ENCODE assay signal across 25 cellular contexts in the genomic region with DNA sequence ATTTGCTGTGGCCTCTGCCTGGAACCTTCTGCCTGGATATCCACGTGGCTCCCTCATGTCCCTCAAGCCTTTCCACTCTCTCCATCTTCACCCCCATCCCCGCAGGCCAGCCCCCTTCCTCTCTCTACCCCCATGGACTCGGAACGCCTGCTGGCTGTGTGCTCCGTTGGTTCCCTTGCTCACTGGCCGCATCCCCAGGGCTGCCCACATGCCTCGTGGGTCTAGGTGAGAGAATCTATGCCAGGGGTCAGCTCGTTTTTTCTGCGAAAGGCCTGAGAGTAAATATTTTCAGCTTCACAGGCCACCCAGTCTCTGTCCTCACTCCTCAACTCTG. TPM values are rescaled to one million over a fixed set of nuclear protein-coding genes. Genes with fewer than 3 reads are reported as not detected.
"Had no signal": no experiment of that assay in that cellular context is flagged by ENCODE, and none has a peak within 500 bp of the region (broad histone marks: within the 10 kb centered on the region; RNA-seq: fewer than 3 reads in every experiment).

No MANE protein-coding gene starts in this region.

- H3K9me3 ChIP-seq: ascending aorta, body of pancreas, Peyer's patch had no signal

- H3K4me3 ChIP-seq: ascending aorta, body of pancreas, Peyer's patch had no signal

- H3K27ac ChIP-seq: ascending aorta, body of pancreas had no signal

- DNase-seq: activated B cell treated with CpG ODN at 0.5 μM for 24 hours; activated CD4-positive, alpha-beta T cell treated with anti-CD3 and anti-CD28 coated beads for 1 hour; activated CD4-positive, alpha-beta T cell treated with anti-CD3 and anti-CD28 coated beads, Interleukin-2, amount 10 ng/mL, durations not matched to agents 24 days and 14 days; activated CD4-positive, alpha-beta T cell treated with anti-CD3 and anti-CD28 coated beads, Interleukin-2, amount 50 U/mL, for 48 hours; activated CD8-positive, alpha-beta memory T cell treated with anti-CD3 and anti-CD28 coated beads, Interleukin-2, amount 10 ng/mL, durations not matched to agents 7 days and 5 days; activated gamma-delta T cell treated with Interleukin-2 at 50 U/mL for 16 hours; activated naive CD4-positive, alpha-beta T cell treated with anti-CD3 and anti-CD28 coated beads, Interleukin-2, amount 10 ng/mL, durations not matched to agents 7 days and 5 days; activated T-cell treated with anti-CD3 and anti-CD28 coated beads, Interleukin-2, amount 50 U/mL, for 24 hours; central memory CD4-positive, alpha-beta T cell; Karpas-422; MM.1S; NCI-H1105; NCI-H1436 treated with DMSO at 0.1 percent for 48 hours; NCI-H187; NCI-H2081 treated with DMSO at 0.1 percent for 48 hours; NCI-H446; NCI-H524; SHP77 treated with DMSO at 0.1 percent for 48 hours; T1000 had no signal

- H3K36me3 ChIP-seq: ascending aorta, Peyer's patch had no signal

- H3K27me3 ChIP-seq: ascending aorta, body of pancreas, Peyer's patch had no signal

RNA-seq across cellular contexts. Expression of a gene that starts 12.0 kb away (rescaled TPM):
- total RNA-seq: activated B cell treated with CpG ODN at 0.5 μM for 24 hours; activated CD4-positive, alpha-beta T cell treated with anti-CD3 and anti-CD28 coated beads, Interleukin-2, amount 10 ng/mL, durations not matched to agents 24 days and 14 days; activated CD8-positive, alpha-beta memory T cell treated with anti-CD3 and anti-CD28 coated beads, Interleukin-2, amount 10 ng/mL, durations not matched to agents 7 days and 5 days; activated T-helper 1 cell treated with anti-CD3 and anti-CD28 coated beads, Interleukin-12 subunit alpha, Interleukin-12 subunit beta, Interleukin-2, Interleukin-4 antibody, amounts not matched to agents 30 ng/mL and 10 ng/mL and 1 ng/mL, durations not matched to agents 14 hours and 24 hours and 36 hours; ascending aorta; body of pancreas; bronchial epithelial cell; chondrocyte; Peyer's patch had no signal
